8 cellular contexts compared by ENCODE assay signal in the genomic region with DNA sequence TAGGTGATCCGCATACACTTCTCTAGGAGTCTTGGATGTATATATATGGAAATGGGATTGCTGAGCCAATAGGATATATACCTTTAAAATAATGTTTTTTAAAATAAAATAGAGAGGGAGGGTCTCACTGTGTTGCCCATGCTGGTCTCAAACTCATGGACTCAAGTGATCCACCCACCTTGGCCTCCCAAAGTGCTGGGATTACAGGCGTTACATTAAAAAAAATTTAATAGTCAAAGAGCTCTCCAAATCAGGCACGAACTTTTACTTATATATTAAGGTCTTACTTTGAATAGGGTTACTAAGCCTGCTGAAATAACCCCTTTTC.
A peak's percentile ranks its signal among the peaks of the same experiment; 100 is the strongest.
DNase-seq lines count a peak whose midpoint lies in the region; ATAC-seq and TF ChIP-seq lines count a peak whose summit lies in the region.

No MANE protein-coding gene starts in this region.

- no peak for ATAC-seq in GM19023 (IDR thresholded peaks at IDR 0.05; ENCODE audit: unreplicated experiment)
- no peak for ATAC-seq in GM21367 (IDR thresholded peaks at IDR 0.05; ENCODE audit: unreplicated experiment)

- H4K20me1 ChIP-seq in BLaER1, result no peaks in the 10 kb centered on the region

- TF ChIP-seq CTCF in nephron (IDR thresholded peaks at IDR 0.05; ENCODE audit: unreplicated experiment in 3 of 3) (no peak), BE2C (IDR thresholded peaks at IDR 0.05; ENCODE audit: low read depth, low read length) (no peak)

- H3K27me3 ChIP-seq in BLaER1 (peaks cover 53% of the 10 kb centered on the region), MG63 (no peaks in the 10 kb centered on the region), BE2C (no peaks in the 10 kb centered on the region)

- H3K4me2 ChIP-seq in BLaER1, result peak overlapping the region; percentile 42; the same call in 1 of the 2 replicates

- H3K4me3 Mint-ChIP-seq in nephron, result peak overlapping the region; percentile 92 to 93 (median 93)

- H3K27ac Mint-ChIP-seq in nephron, result peak overlapping the region; percentile 98 to 100 (median 99)

- DNase-seq in MG63, result no peak
- DNase-seq in HK-2 (ENCODE audit: unreplicated experiment), result no peak
- no peak for DNase-seq in BE2C

- peaks cover 18% of the 10 kb centered on the region for H3K9me3 Mint-ChIP-seq in nephron

- H3K27me3 Mint-ChIP-seq in nephron (ENCODE audit: low read depth), result no peaks in the 10 kb centered on the region

- peaks cover 32% of the 10 kb centered on the region for H3K4me1 Mint-ChIP-seq in nephron

- peaks cover 16% of the 10 kb centered on the region for H3K9me3 ChIP-seq in BLaER1
- no peaks in the 10 kb centered on the region for H3K9me3 ChIP-seq in MG63
- no peaks in the 10 kb centered on the region for H3K9me3 ChIP-seq in BE2C

- H3K4me3 ChIP-seq in BLaER1 (peak overlapping the region; percentile 64), MG63 (peak overlapping the region; percentile 66), BE2C (ENCODE audit: low read depth, low read length) (no peak overlapping the region)

- H3K4me1 ChIP-seq in BLaER1 (peaks cover 17% of the 10 kb centered on the region), BE2C (peaks cover 5% of the 10 kb centered on the region)

- peaks cover 4% of the 10 kb centered on the region for H3K36me3 Mint-ChIP-seq in nephron (ENCODE audit: low read depth)

- peak overlapping the region; percentile 81; the same call in 1 of the 2 replicates for H3K9ac ChIP-seq in BLaER1

- H3K27ac ChIP-seq in BLaER1 (peak overlapping the region; percentile 89), cingulate gyrus (ENCODE audit: low read depth, low read length) (peak overlapping the region; percentile 89)

- H3K36me3 ChIP-seq in BLaER1, result no peaks in the 10 kb centered on the region
- H3K36me3 ChIP-seq in MG63, result no peaks in the 10 kb centered on the region
- H3K36me3 ChIP-seq in BE2C, result no peaks in the 10 kb centered on the region
